In the genomic region with DNA sequence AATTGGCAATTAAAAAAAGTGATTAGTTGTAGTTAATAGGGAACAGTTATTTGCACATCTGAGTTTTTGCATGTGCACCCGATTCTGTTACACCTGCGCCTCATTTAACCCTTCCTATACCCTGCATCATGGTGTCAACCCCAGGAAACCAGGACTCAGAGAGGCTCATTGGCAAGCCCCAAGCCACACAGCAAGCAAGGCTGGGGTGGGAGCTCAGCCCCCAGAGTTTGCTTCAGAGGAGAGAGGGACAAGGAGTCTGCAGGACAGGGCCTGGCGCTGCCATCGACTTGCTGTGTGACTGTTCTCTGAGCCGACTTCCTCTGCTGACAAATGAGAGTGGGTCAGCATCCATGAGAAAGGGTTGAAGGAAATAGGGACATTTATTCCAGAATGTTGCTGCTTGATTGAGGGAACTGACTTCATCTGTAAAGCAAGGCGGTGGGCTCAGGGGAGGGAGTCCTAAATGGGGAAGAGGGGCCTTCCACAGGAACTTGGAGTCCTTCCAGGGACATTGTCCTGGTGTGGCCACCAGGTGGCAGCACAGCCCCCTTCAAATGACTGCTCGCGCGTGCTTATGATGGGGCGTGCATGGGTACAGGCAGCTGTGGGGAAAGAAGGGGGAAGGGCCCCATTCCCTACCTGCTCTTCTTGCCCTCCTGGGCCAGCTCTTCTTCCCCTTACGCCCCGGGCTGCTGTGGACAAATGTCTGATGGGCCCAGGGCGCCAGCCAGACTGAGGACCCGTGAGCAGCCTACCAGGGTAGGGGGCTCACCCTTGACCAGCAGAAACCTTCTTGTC, we compare ENCODE assay signal across 1 cellular context.
A peak's percentile ranks its signal among the peaks of the same experiment; 100 is the strongest.
TF ChIP-seq lines count a peak whose summit lies in the region.

No MANE protein-coding gene starts in this region.

TF ChIP-seq in IMR-90, 13 proteins besides CTCF, POLR2A, EP300 and RAD21:
- TF ChIP-seq RFX5 (IDR thresholded peaks at IDR 0.05; ENCODE audit: low read depth, low read length) (no peak), RCOR1 (IDR thresholded peaks at IDR 0.05; ENCODE audit: insufficient replicate concordance, low read length) (no peak), MAFK (IDR thresholded peaks at IDR 0.05; ENCODE audit: low read depth, low read length) (no peak), MXI1 (IDR thresholded peaks at IDR 0.05; ENCODE audit: borderline replicate concordance, low read depth, low read length) (no peak), SMC3 (IDR thresholded peaks at IDR 0.05; ENCODE audit: low read depth, low read length) (peak; percentile 82), BHLHE40 (IDR thresholded peaks at IDR 0.05; ENCODE audit: low read depth, low read length) (peak; percentile 73; the same call in 1 of the 2 replicates), CEBPB (IDR thresholded peaks at IDR 0.05; ENCODE audit: low read depth, low read length) (no peak), FOS (IDR thresholded peaks at IDR 0.05; ENCODE audit: low read depth, low read length) (no peak), MAZ (IDR thresholded peaks at IDR 0.05; ENCODE audit: borderline replicate concordance, low read depth, low read length) (no peak), NFE2L2 (IDR thresholded peaks at IDR 0.05; ENCODE audit: low read depth, low read length) (no peak)
- TF ChIP-seq, protein P1, sequence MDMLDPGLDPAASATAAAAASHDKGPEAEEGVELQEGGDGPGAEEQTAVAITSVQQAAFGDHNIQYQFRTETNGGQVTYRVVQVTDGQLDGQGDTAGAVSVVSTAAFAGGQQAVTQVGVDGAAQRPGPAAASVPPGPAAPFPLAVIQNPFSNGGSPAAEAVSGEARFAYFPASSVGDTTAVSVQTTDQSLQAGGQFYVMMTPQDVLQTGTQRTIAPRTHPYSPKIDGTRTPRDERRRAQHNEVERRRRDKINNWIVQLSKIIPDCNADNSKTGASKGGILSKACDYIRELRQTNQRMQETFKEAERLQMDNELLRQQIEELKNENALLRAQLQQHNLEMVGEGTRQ (IDR thresholded peaks at IDR 0.05; ENCODE audit: low read depth, low read length): no peak
